Comparison of ENCODE assay signal across 1 cellular context in genomic region chr4:81454498-81454897, GRCh38.
A peak's percentile ranks its signal among the peaks of the same experiment; 100 is the strongest.
TF ChIP-seq lines count a peak whose summit lies in the region.

No MANE protein-coding gene starts in this region.

TF ChIP-seq in K562, 482 proteins besides CTCF, POLR2A, EP300 and RAD21 (continued from another document):
- TF ChIP-seq ARID3B (CRISPR knock-in tag; IDR thresholded peaks at IDR 0.05; ENCODE audit: borderline replicate concordance) (no peak), DNMT1 (IDR thresholded peaks at IDR 0.05) (no peak), ELF2 (CRISPR knock-in tag; IDR thresholded peaks at IDR 0.05) (no peak), NR3C1 (CRISPR knock-in tag; IDR thresholded peaks at IDR 0.05) (no peak), NCOA4 (IDR thresholded peaks at IDR 0.05; ENCODE audit: partially characterized antibody) (no peak), TRIM24 (IDR thresholded peaks at IDR 0.05) (no peak), YY1 (IDR thresholded peaks at IDR 0.05; ENCODE audit: borderline replicate concordance in 1 of 3, control insufficient read depth in 1 of 3, extremely low read depth in 1 of 3, insufficient read depth in 3 of 3, insufficient read length in 1 of 3, insufficient replicate concordance in 2 of 3, low read depth in 1 of 3, low read length in 2 of 3) (peak in 1 of 3 experiments; percentile 73), NCOA1 (IDR thresholded peaks at IDR 0.05; ENCODE audit: low read depth) (0 out of 2 replicates have a peak, but pooled peaks have one; percentile 43), FOSL1 (tag; conservative IDR thresholded peaks at IDR 0.05) (peak; percentile 95), C11orf30 (IDR thresholded peaks at IDR 0.05; ENCODE audit: low read depth) (no peak), ZBTB34 (CRISPR knock-in tag; IDR thresholded peaks at IDR 0.05) (no peak), TFAP4 (CRISPR knock-in tag; IDR thresholded peaks at IDR 0.05; ENCODE audit: borderline replicate concordance) (no peak), SMARCC2 (IDR thresholded peaks at IDR 0.05; ENCODE audit: low read depth) (peak; percentile 37; the same call in 1 of the 2 replicates), KLF16 (IDR thresholded peaks at IDR 0.05) (no peak), TEAD1 (CRISPR knock-in tag; IDR thresholded peaks at IDR 0.05) (no peak), SFPQ (IDR thresholded peaks at IDR 0.05; ENCODE audit: low read depth, low read length) (no peak), ZNF217 (CRISPR knock-in tag; IDR thresholded peaks at IDR 0.05) (no peak), ZNF280A (IDR thresholded peaks at IDR 0.05; ENCODE audit: low read depth, partially characterized antibody) (no peak), NEUROD1 (IDR thresholded peaks at IDR 0.05; ENCODE audit: borderline replicate concordance, low read depth, low read length, partially characterized antibody) (no peak), ZNF589 (CRISPR knock-in tag; IDR thresholded peaks at IDR 0.05; ENCODE audit: low read depth) (no peak), BMI1 (IDR thresholded peaks at IDR 0.05; ENCODE audit: low read length) (no peak), ZFPM2 (CRISPR knock-in tag; IDR thresholded peaks at IDR 0.05) (no peak), ZNF507 (tag; conservative IDR thresholded peaks at IDR 0.05) (no peak), DDX20 (tag; IDR thresholded peaks at IDR 0.05; ENCODE audit: low read depth) (no peak), RFX1 (IDR thresholded peaks at IDR 0.05) (no peak), PHF21A (IDR thresholded peaks at IDR 0.05; ENCODE audit: borderline replicate concordance, low read depth) (no peak), RUNX1 (IDR thresholded peaks at IDR 0.05; ENCODE audit: low read depth) (no peak), CC2D1A (IDR thresholded peaks at IDR 0.05) (peak; percentile 21; the same call in 1 of the 2 replicates), ZBTB8A (IDR thresholded peaks at IDR 0.05; ENCODE audit: partially characterized antibody) (no peak), ZFP1 (CRISPR knock-in tag; IDR thresholded peaks at IDR 0.05) (no peak), STAT6 (CRISPR knock-in tag; IDR thresholded peaks at IDR 0.05) (no peak), DPF2 (IDR thresholded peaks at IDR 0.05) (peak; percentile 50; the same call in 1 of the 2 replicates), ZNF24 (IDR thresholded peaks at IDR 0.05) (no peak), FOS (IDR thresholded peaks at IDR 0.05; ENCODE audit: extremely low read depth, insufficient read length) (peak; percentile 13), SMARCA4 (IDR thresholded peaks at IDR 0.05) (0 out of 2 replicates have a peak, but pooled peaks have one; percentile 39), HMBOX1 (IDR thresholded peaks at IDR 0.05) (peak; percentile 42; the same call in 1 of the 2 replicates), RCOR1 (IDR thresholded peaks at IDR 0.05; ENCODE audit: borderline replicate concordance in 1 of 2, low read depth in 2 of 2, low read length in 2 of 2) (no peak), ARNT (IDR thresholded peaks at IDR 0.05) (0 out of 4 replicates have a peak, but pooled peaks of 1 of the 2 experiments have one; percentile 24), E2F6 (IDR thresholded peaks at IDR 0.05; ENCODE audit: borderline replicate concordance in 1 of 2, extremely low read depth in 1 of 2, insufficient read depth in 1 of 2, insufficient read length in 1 of 2, low read depth in 1 of 2, low read length in 1 of 2, poor library complexity in 1 of 2, severe bottlenecking in 1 of 2) (no peak), CREM (IDR thresholded peaks at IDR 0.05; ENCODE audit: low read depth) (peak; percentile 81), POLR2H (tag; IDR thresholded peaks at IDR 0.05; ENCODE audit: low read depth) (no peak), MAFK (IDR thresholded peaks at IDR 0.05; ENCODE audit: low read length) (peak; percentile 18; the same call in 1 of the 2 replicates), MAFF (IDR thresholded peaks at IDR 0.05; ENCODE audit: low read length) (0 out of 2 replicates have a peak, but pooled peaks have one; percentile 11), FOXJ3 (CRISPR knock-in tag; IDR thresholded peaks at IDR 0.05) (no peak), ZNF174 (CRISPR knock-in tag; IDR thresholded peaks at IDR 0.05) (no peak), HMG20B (CRISPR knock-in tag; IDR thresholded peaks at IDR 0.05) (no peak), BACH1 (tag; IDR thresholded peaks at IDR 0.05) (no peak), ZNF165 (CRISPR knock-in tag; IDR thresholded peaks at IDR 0.05; ENCODE audit: borderline replicate concordance) (no peak), MEIS2 (IDR thresholded peaks at IDR 0.05; ENCODE audit: partially characterized antibody) (no peak)
